In the genomic region with DNA sequence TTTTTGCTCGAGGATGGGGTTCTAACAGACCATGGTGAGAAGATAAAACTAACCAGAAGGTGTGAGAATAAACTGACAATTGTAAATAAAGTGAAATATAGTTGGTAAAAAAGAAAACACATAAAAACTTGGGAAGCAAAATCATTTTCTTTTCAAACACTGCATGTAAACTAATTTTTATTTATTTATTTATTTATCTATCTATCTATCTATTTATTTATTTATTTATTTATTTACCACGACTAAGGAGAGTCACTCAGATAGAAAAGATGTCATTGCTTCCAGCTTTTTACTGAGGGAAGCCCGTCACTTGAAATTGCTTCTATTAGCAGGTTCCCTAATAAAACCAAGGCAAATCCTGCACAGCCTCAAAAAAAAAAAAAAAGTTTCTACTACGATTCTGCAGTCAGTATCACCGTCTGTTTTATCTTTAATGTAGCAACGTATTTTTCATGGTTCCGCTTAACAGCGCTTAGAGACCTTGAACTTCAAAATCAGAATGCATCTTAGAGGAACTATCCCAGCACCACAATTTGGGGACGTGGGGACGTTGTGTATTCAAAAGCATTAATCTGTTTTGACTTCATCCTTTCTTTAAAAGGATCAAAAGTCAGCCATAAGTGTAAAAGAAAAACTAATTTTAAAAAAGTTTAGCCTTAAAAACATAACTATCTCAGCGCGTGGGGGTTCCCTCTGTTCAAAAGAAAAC, we compare ENCODE assay signal across 8 cellular contexts. TPM values are rescaled to one million over a fixed set of nuclear protein-coding genes. Genes with fewer than 3 reads are reported as not detected.
DNase-seq lines count a peak whose midpoint lies in the region; ATAC-seq and TF ChIP-seq lines count a peak whose summit lies in the region.

No MANE protein-coding gene starts in this region.

- intact Hi-C loops in activated T-helper 2 cell treated with anti-CD3 and anti-CD28 coated beads, Interferon-gamma antibody, Interleukin-2, Interleukin-4, amounts not matched to agents 10 μg/mL and 5 μg/mL and 100 μg/mL, durations not matched to agents 14 hours and 24 hours and 36 hours (cut with micrococcal nuclease), result loop anchor here (1.0 to 5.0 kb wide), 3 partner anchors 22 to 846 kb away; a partner anchor contains a TSS

- peaks cover 35% of the 10 kb centered on the region for H3K4me1 Mint-ChIP-seq in activated T-helper 2 cell treated with anti-CD3 and anti-CD28 coated beads, Interferon-gamma antibody, Interleukin-2, Interleukin-4, amounts not matched to agents 10 μg/mL and 5 μg/mL and 100 μg/mL, durations not matched to agents 14 hours and 24 hours and 36 hours (ENCODE audit: low read depth)
- H3K4me1 Mint-ChIP-seq in stimulated activated naive B cell treated with anti-CD40 and anti-IgM and Interleukin-4, amounts not matched to agents 10 μg/mL and 1 μg/mL and 100 μg/mL, for 72 hours, result peaks cover 10 to 31% of the 10 kb centered on the region in 2 donors

- DNase-seq in ACHN, result peak; percentile 7
- DNase-seq in activated T-helper 2 cell treated with anti-CD3 and anti-CD28 coated beads, Interferon-gamma antibody, Interleukin-2, Interleukin-4, amounts not matched to agents 10 μg/mL and 5 μg/mL and 100 μg/mL, durations not matched to agents 14 hours and 24 hours and 36 hours (ENCODE audit: low spot score), result no peak
- peak; percentile 11 for DNase-seq in stimulated activated naive B cell treated with anti-CD40 and anti-IgM and Interleukin-4, amounts not matched to agents 10 μg/mL and 1 μg/mL and 100 μg/mL, for 72 hours
- no peak for DNase-seq in NCI-H2107 treated with DMSO at 0.1 percent for 48 hours (lab: John Stamatoyannopoulos, UW; ENCODE audit: unreplicated experiment)

- CTCF ChIA-PET in HEK293 (lab: Yijun Ruan, JAX), result no interaction called here

- H3K9ac ChIP-seq in iPS-15b (ENCODE audit: low read depth, low read length), result no peak overlapping the region

- peaks cover 20% of the 10 kb centered on the region for H3K36me3 Mint-ChIP-seq in activated T-helper 2 cell treated with anti-CD3 and anti-CD28 coated beads, Interferon-gamma antibody, Interleukin-2, Interleukin-4, amounts not matched to agents 10 μg/mL and 5 μg/mL and 100 μg/mL, durations not matched to agents 14 hours and 24 hours and 36 hours (ENCODE audit: low read depth)
- peaks cover 0 to 1% of the 10 kb centered on the region in 2 donors for H3K36me3 Mint-ChIP-seq in stimulated activated naive B cell treated with anti-CD40 and anti-IgM and Interleukin-4, amounts not matched to agents 10 μg/mL and 1 μg/mL and 100 μg/mL, for 72 hours

- POLR2A ChIA-PET in HEK293 (lab: Yijun Ruan, JAX), result no interaction called here

- H3K4me3 Mint-ChIP-seq in activated T-helper 2 cell treated with anti-CD3 and anti-CD28 coated beads, Interferon-gamma antibody, Interleukin-2, Interleukin-4, amounts not matched to agents 10 μg/mL and 5 μg/mL and 100 μg/mL, durations not matched to agents 14 hours and 24 hours and 36 hours (ENCODE audit: low read depth), result peak overlapping the region; percentile 94
- peak overlapping the region; percentile 86 to 89 for H3K4me3 Mint-ChIP-seq in stimulated activated naive B cell treated with anti-CD40 and anti-IgM and Interleukin-4, amounts not matched to agents 10 μg/mL and 1 μg/mL and 100 μg/mL, for 72 hours

- TF ChIP-seq CTCF in HEK293 (tag by site-specific recombination; IDR thresholded peaks at IDR 0.05), result no peak

- peak; percentile 19 to 21 for ATAC-seq in stimulated activated naive B cell treated with anti-CD40 and anti-IgM and Interleukin-4, amounts not matched to agents 10 μg/mL and 1 μg/mL and 100 μg/mL, for 72 hours (replicated peaks)
- ATAC-seq in HG02870 (IDR thresholded peaks at IDR 0.05; ENCODE audit: unreplicated experiment) (no peak), HG03432 (IDR thresholded peaks at IDR 0.05; ENCODE audit: unreplicated experiment) (no peak)

- peaks cover 90% of the 10 kb centered on the region for H3K27me3 ChIP-seq in iPS-15b (ENCODE audit: control insufficient read depth, insufficient read depth, low read length)

- H3K4me1 ChIP-seq in HEK293 (ENCODE audit: control insufficient read depth, insufficient read depth, low read length) (peaks cover 14% of the 10 kb centered on the region), iPS-15b (ENCODE audit: control insufficient read depth, insufficient read depth, low read length) (no peaks in the 10 kb centered on the region)

- H3K4me3 ChIP-seq in HEK293 (ENCODE audit: low read depth, low read length) (peak overlapping the region; percentile 38), iPS-15b (ENCODE audit: low read depth, low read length) (peak overlapping the region; percentile 71)

- peaks cover 13% of the 10 kb centered on the region for H3K27me3 Mint-ChIP-seq in activated T-helper 2 cell treated with anti-CD3 and anti-CD28 coated beads, Interferon-gamma antibody, Interleukin-2, Interleukin-4, amounts not matched to agents 10 μg/mL and 5 μg/mL and 100 μg/mL, durations not matched to agents 14 hours and 24 hours and 36 hours (ENCODE audit: low read depth)
- no peaks in the 10 kb centered on the region for H3K27me3 Mint-ChIP-seq in stimulated activated naive B cell treated with anti-CD40 and anti-IgM and Interleukin-4, amounts not matched to agents 10 μg/mL and 1 μg/mL and 100 μg/mL, for 72 hours

- peak overlapping the region; percentile 100 for H3K27ac Mint-ChIP-seq in activated T-helper 2 cell treated with anti-CD3 and anti-CD28 coated beads, Interferon-gamma antibody, Interleukin-2, Interleukin-4, amounts not matched to agents 10 μg/mL and 5 μg/mL and 100 μg/mL, durations not matched to agents 14 hours and 24 hours and 36 hours
- H3K27ac Mint-ChIP-seq in stimulated activated naive B cell treated with anti-CD40 and anti-IgM and Interleukin-4, amounts not matched to agents 10 μg/mL and 1 μg/mL and 100 μg/mL, for 72 hours, result peak overlapping the region; percentile 97

- in situ Hi-C loops in ACHN (cut with HindIII; ENCODE audit: low pct_ligation_motif_present, low pct_unique_long_range_greater_than_20kb, low sequenced_read_pairs), result no loop called here

- H3K27ac ChIP-seq in HEK293 (ENCODE audit: extremely low read depth, low read depth, low read length), result peak overlapping the region; percentile 91

- H3K9me3 Mint-ChIP-seq in activated T-helper 2 cell treated with anti-CD3 and anti-CD28 coated beads, Interferon-gamma antibody, Interleukin-2, Interleukin-4, amounts not matched to agents 10 μg/mL and 5 μg/mL and 100 μg/mL, durations not matched to agents 14 hours and 24 hours and 36 hours, result no peaks in the 10 kb centered on the region
- H3K9me3 Mint-ChIP-seq in stimulated activated naive B cell treated with anti-CD40 and anti-IgM and Interleukin-4, amounts not matched to agents 10 μg/mL and 1 μg/mL and 100 μg/mL, for 72 hours, result no peaks in the 10 kb centered on the region

- H3K36me3 ChIP-seq in HEK293 (ENCODE audit: control insufficient read depth in 2 of 2, insufficient read depth in 1 of 2, low read length in 2 of 2) (no peaks in the 10 kb centered on the region), iPS-15b (ENCODE audit: control insufficient read depth, insufficient read depth, low read length) (no peaks in the 10 kb centered on the region)

- no peaks in the 10 kb centered on the region for H3K9me3 ChIP-seq in HEK293 (ENCODE audit: control insufficient read depth, insufficient read depth, low read depth, low read length)
- H3K9me3 ChIP-seq in iPS-15b (ENCODE audit: control insufficient read depth, insufficient read depth, low read length), result no peaks in the 10 kb centered on the region

TF ChIP-seq in HEK293, 187 proteins besides CTCF, POLR2A, EP300 and RAD21 (continues in another document):
- TF ChIP-seq, protein P1, sequence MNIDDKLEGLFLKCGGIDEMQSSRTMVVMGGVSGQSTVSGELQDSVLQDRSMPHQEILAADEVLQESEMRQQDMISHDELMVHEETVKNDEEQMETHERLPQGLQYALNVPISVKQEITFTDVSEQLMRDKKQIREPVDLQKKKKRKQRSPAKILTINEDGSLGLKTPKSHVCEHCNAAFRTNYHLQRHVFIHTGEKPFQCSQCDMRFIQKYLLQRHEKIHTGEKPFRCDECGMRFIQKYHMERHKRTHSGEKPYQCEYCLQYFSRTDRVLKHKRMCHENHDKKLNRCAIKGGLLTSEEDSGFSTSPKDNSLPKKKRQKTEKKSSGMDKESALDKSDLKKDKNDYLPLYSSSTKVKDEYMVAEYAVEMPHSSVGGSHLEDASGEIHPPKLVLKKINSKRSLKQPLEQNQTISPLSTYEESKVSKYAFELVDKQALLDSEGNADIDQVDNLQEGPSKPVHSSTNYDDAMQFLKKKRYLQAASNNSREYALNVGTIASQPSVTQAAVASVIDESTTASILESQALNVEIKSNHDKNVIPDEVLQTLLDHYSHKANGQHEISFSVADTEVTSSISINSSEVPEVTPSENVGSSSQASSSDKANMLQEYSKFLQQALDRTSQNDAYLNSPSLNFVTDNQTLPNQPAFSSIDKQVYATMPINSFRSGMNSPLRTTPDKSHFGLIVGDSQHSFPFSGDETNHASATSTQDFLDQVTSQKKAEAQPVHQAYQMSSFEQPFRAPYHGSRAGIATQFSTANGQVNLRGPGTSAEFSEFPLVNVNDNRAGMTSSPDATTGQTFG (tag by site-specific recombination; IDR thresholded peaks at IDR 0.05; ENCODE audit: borderline replicate concordance), result no peak
- peak; percentile 32 for TF ChIP-seq ZNF510 (tag by site-specific recombination; IDR thresholded peaks at IDR 0.05; ENCODE audit: insufficient replicate concordance)
- TF ChIP-seq, protein P2, sequence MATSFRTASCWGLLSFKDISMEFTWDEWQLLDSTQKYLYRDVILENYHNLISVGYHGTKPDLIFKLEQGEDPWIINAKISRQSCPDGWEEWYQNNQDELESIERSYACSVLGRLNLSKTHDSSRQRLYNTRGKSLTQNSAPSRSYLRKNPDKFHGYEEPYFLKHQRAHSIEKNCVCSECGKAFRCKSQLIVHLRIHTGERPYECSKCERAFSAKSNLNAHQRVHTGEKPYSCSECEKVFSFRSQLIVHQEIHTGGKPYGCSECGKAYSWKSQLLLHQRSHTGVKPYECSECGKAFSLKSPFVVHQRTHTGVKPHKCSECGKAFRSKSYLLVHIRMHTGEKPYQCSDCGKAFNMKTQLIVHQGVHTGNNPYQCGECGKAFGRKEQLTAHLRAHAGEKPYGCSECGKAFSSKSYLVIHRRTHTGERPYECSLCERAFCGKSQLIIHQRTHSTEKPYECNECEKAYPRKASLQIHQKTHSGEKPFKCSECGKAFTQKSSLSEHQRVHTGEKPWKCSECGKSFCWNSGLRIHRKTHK (tag by site-specific recombination; IDR thresholded peaks at IDR 0.05), result no peak

RNA-seq across cellular contexts. Expression of a gene that starts 33.2 kb away (rescaled TPM):
- not detected in 2 replicates for total RNA-seq in activated T-helper 2 cell treated with anti-CD3 and anti-CD28 coated beads, Interferon-gamma antibody, Interleukin-2, Interleukin-4, amounts not matched to agents 10 μg/mL and 5 μg/mL and 100 μg/mL, durations not matched to agents 14 hours and 24 hours and 36 hours

Comparison
In these comparisons a context has a peak if more than half of its experiments do, and no peak if none do; other contexts are left out.
1. DNase-seq: peak in ACHN (single experiment) and stimulated activated naive B cell treated with anti-CD40 and anti-IgM and Interleukin-4, amounts not matched to agents 10 μg/mL and 1 μg/mL and 100 μg/mL, for 72 hours (single experiment); none in activated T-helper 2 cell treated with anti-CD3 and anti-CD28 coated beads, Interferon-gamma antibody, Interleukin-2, Interleukin-4, amounts not matched to agents 10 μg/mL and 5 μg/mL and 100 μg/mL, durations not matched to agents 14 hours and 24 hours and 36 hours (single experiment) and NCI-H2107 treated with DMSO at 0.1 percent for 48 hours (single experiment).
2. ATAC-seq: peak in stimulated activated naive B cell treated with anti-CD40 and anti-IgM and Interleukin-4, amounts not matched to agents 10 μg/mL and 1 μg/mL and 100 μg/mL, for 72 hours (2 of 2); none in HG02870 (single experiment) and HG03432 (single experiment).